Comparison of ENCODE assay signal across 17 cellular contexts in genomic region chr5:73066466-73066865, GRCh38.
A peak's percentile ranks its signal among the peaks of the same experiment; 100 is the strongest.
DNase-seq lines count a peak whose midpoint lies in the region; ATAC-seq and TF ChIP-seq lines count a peak whose summit lies in the region.
"Had no signal": no experiment of that assay in that cellular context is flagged by ENCODE, and none has a peak within 500 bp of the region (broad histone marks: within the 10 kb centered on the region; RNA-seq: fewer than 3 reads in every experiment).

No MANE protein-coding gene starts in this region.

- no peak overlapping the region for H3K4me3 ChIP-seq in skeletal muscle cell (ENCODE audit: low read depth, low read length)
- H3K4me3 ChIP-seq: Peyer's patch had no signal

- no peak for ATAC-seq in HG03196 (IDR thresholded peaks at IDR 0.05; ENCODE audit: unreplicated experiment)
- ATAC-seq: activated naive CD4-positive, alpha-beta T cell treated with anti-CD3 and anti-CD28 coated beads, Interleukin-2, amount 50 U/mL, for 72 hours; naive thymus-derived CD4-positive, alpha-beta T cell; T-cell had no signal

- CTCF ChIA-PET in GM10248 (lab: Yijun Ruan, JAX) = no interaction called here

- DNase-seq in NCI-H2171 treated with DMSO at 0.1 percent for 48 hours (lab: John Stamatoyannopoulos, UW) = peak; percentile 14
- no peak for DNase-seq in NCI-H2171 (lab: John Stamatoyannopoulos, UW)
- peak; percentile 9 for DNase-seq in RKO (ENCODE audit: low spot score)
- peak; percentile 15 for DNase-seq in fibroblast of gingiva (ENCODE audit: low read depth)
- peak; percentile 56 for DNase-seq in skeletal muscle cell (ENCODE audit: low read depth)
- DNase-seq in hippocampal formation (lab: John Stamatoyannopoulos, UW) = no peak
- no peak for DNase-seq in GM10248 (ENCODE audit: extremely low spot score)
- DNase-seq: activated CD4-positive, CD25-positive, alpha-beta regulatory T cell; CD8-positive, alpha-beta memory T cell; GF-D8; naive thymus-derived CD4-positive, alpha-beta T cell; NCI-H187; NCI-H524 treated with DMSO at 0.1 percent for 48 hours; Peyer's patch; T-cell had no signal

- TF ChIP-seq CTCF in GM10248 (IDR thresholded peaks at IDR 0.05; ENCODE audit: control extremely low read depth, extremely low read depth, low read depth, missing control alignments) = no peak

- POLR2A ChIA-PET in GM10248 (lab: Yijun Ruan, JAX) = no interaction called here

Comparison
In these comparisons a context has a peak if more than half of its experiments do, and no peak if none do; other contexts are left out.
1. DNase-seq: peak in NCI-H2171 treated with DMSO at 0.1 percent for 48 hours (single experiment), RKO (single experiment), fibroblast of gingiva (single experiment) and skeletal muscle cell (single experiment); none in NCI-H2171 (single experiment), hippocampal formation (0 of 2) and GM10248 (single experiment).